Comparison of ENCODE assay signal across 8 cellular contexts in genomic region chr10:58952747-58953466, GRCh38.
DNase-seq lines count a peak whose midpoint lies in the region; ATAC-seq and TF ChIP-seq lines count a peak whose summit lies in the region.

No MANE protein-coding gene starts in this region.

- no peaks in the 10 kb centered on the region for H3K4me1 Mint-ChIP-seq in activated CD4-positive, alpha-beta memory T cell treated with anti-CD3 and anti-CD28 coated beads, Interleukin-2, amount 10 ng/mL, durations not matched to agents 7 days and 5 days
- no peaks in the 10 kb centered on the region for H3K4me1 Mint-ChIP-seq in activated T-helper 1 cell treated with anti-CD3 and anti-CD28 coated beads, Interleukin-12 subunit alpha, Interleukin-12 subunit beta, Interleukin-2, Interleukin-4 antibody, amounts not matched to agents 30 ng/mL and 10 ng/mL and 1 ng/mL, durations not matched to agents 14 hours and 24 hours and 36 hours (ENCODE audit: low read depth)

- ATAC-seq in GM19438 (IDR thresholded peaks at IDR 0.05; ENCODE audit: low read depth, unreplicated experiment) (peak; percentile 79), HG03457 (IDR thresholded peaks at IDR 0.05; ENCODE audit: unreplicated experiment) (peak; percentile 74), omental fat pad (ENCODE audit: low FRiP score) (peak; percentile 57)

- H3K27me3 Mint-ChIP-seq in activated CD4-positive, alpha-beta memory T cell treated with anti-CD3 and anti-CD28 coated beads, Interleukin-2, amount 10 ng/mL, durations not matched to agents 7 days and 5 days = peaks cover 2% of the 10 kb centered on the region
- peaks cover 2% of the 10 kb centered on the region for H3K27me3 Mint-ChIP-seq in activated T-helper 1 cell treated with anti-CD3 and anti-CD28 coated beads, Interleukin-12 subunit alpha, Interleukin-12 subunit beta, Interleukin-2, Interleukin-4 antibody, amounts not matched to agents 30 ng/mL and 10 ng/mL and 1 ng/mL, durations not matched to agents 14 hours and 24 hours and 36 hours (ENCODE audit: insufficient read depth)

- CTCF ChIA-PET in activated CD4-positive, alpha-beta memory T cell treated with anti-CD3 and anti-CD28 coated beads, Interleukin-2, amount 10 ng/mL, durations not matched to agents 7 days and 5 days (lab: Charles Lee) = interaction anchor here (0.7 to 1.2 kb wide), 4 partner anchors 17 to 670 kb away, joined by 3 read pairs; no protein-coding TSS in a partner anchor

- DNase-seq in SJCRH30 (peak; percentile 27 to 78), fibroblast of pulmonary artery (ENCODE audit: low read depth) (peak; percentile 69), omental fat pad (ENCODE audit: low spot score) (peak; percentile 54)
- no peak for DNase-seq in activated CD4-positive, alpha-beta memory T cell treated with anti-CD3 and anti-CD28 coated beads, Interleukin-2, amount 10 ng/mL, durations not matched to agents 7 days and 5 days
- DNase-seq in activated T-helper 1 cell treated with anti-CD3 and anti-CD28 coated beads, Interleukin-12 subunit alpha, Interleukin-12 subunit beta, Interleukin-2, Interleukin-4 antibody, amounts not matched to agents 30 ng/mL and 10 ng/mL and 1 ng/mL, durations not matched to agents 14 hours and 24 hours and 36 hours (ENCODE audit: low spot score) = no peak

- TF ChIP-seq CTCF in DOHH2 (IDR thresholded peaks at IDR 0.05; ENCODE audit: low read depth, low read length, poor library complexity, severe bottlenecking) (peak; percentile 89), fibroblast of pulmonary artery (IDR thresholded peaks at IDR 0.05; ENCODE audit: low read length, missing control alignments) (peak; percentile 85), omental fat pad (IDR thresholded peaks at IDR 0.05) (peak in 2 of 3 donors; percentile 21 to 50)

- H3K27ac ChIP-seq in DOHH2 (ENCODE audit: low read depth, low read length) (0 out of 2 replicates have a peak overlapping the region, but pooled peaks have one; percentile 5), SJCRH30 (peak overlapping the region; percentile 53)

- H3K27me3 ChIP-seq in DOHH2 (ENCODE audit: control insufficient read depth, low read length) (no peaks in the 10 kb centered on the region), SJCRH30 (no peaks in the 10 kb centered on the region)

- peak overlapping the region; percentile 17 for H3K4me2 ChIP-seq in DOHH2 (ENCODE audit: low read length)

- POLR2A ChIA-PET in activated CD4-positive, alpha-beta memory T cell treated with anti-CD3 and anti-CD28 coated beads, Interleukin-2, amount 10 ng/mL, durations not matched to agents 7 days and 5 days (lab: Charles Lee) = no interaction called here

- H3K79me2 ChIP-seq in DOHH2 (ENCODE audit: control insufficient read depth, low read length) = no peaks in the 10 kb centered on the region

- H3K9me2 ChIP-seq in DOHH2 (replicated peaks; ENCODE audit: control insufficient read depth, low read length) = no peaks in the 10 kb centered on the region

- no peaks in the 10 kb centered on the region for H3F3A ChIP-seq in DOHH2 (ENCODE audit: control insufficient read depth, insufficient read depth)

- no peaks in the 10 kb centered on the region for H3K36me3 Mint-ChIP-seq in activated CD4-positive, alpha-beta memory T cell treated with anti-CD3 and anti-CD28 coated beads, Interleukin-2, amount 10 ng/mL, durations not matched to agents 7 days and 5 days (ENCODE audit: low read depth)
- H3K36me3 Mint-ChIP-seq in activated T-helper 1 cell treated with anti-CD3 and anti-CD28 coated beads, Interleukin-12 subunit alpha, Interleukin-12 subunit beta, Interleukin-2, Interleukin-4 antibody, amounts not matched to agents 30 ng/mL and 10 ng/mL and 1 ng/mL, durations not matched to agents 14 hours and 24 hours and 36 hours (ENCODE audit: low read depth) = no peaks in the 10 kb centered on the region

- H3K36me3 ChIP-seq in DOHH2 (ENCODE audit: control insufficient read depth, low read length) (no peaks in the 10 kb centered on the region), SJCRH30 (no peaks in the 10 kb centered on the region)

- intact Hi-C loops in activated T-helper 1 cell treated with anti-CD3 and anti-CD28 coated beads, Interleukin-12 subunit alpha, Interleukin-12 subunit beta, Interleukin-2, Interleukin-4 antibody, amounts not matched to agents 30 ng/mL and 10 ng/mL and 1 ng/mL, durations not matched to agents 14 hours and 24 hours and 36 hours (cut with micrococcal nuclease) = loop anchor here (2.0 to 10.0 kb wide), 3 partner anchors 168 to 1080 kb away; no protein-coding TSS in a partner anchor

- H3K27ac Mint-ChIP-seq in activated CD4-positive, alpha-beta memory T cell treated with anti-CD3 and anti-CD28 coated beads, Interleukin-2, amount 10 ng/mL, durations not matched to agents 7 days and 5 days = no peak overlapping the region
- H3K27ac Mint-ChIP-seq in activated T-helper 1 cell treated with anti-CD3 and anti-CD28 coated beads, Interleukin-12 subunit alpha, Interleukin-12 subunit beta, Interleukin-2, Interleukin-4 antibody, amounts not matched to agents 30 ng/mL and 10 ng/mL and 1 ng/mL, durations not matched to agents 14 hours and 24 hours and 36 hours = no peak overlapping the region

- H3K4me1 ChIP-seq in DOHH2 (ENCODE audit: control insufficient read depth, low read length) (peaks cover 29% of the 10 kb centered on the region), SJCRH30 (peaks cover 11% of the 10 kb centered on the region; the same call in 1 of the 2 replicates)

- H3K4me3 Mint-ChIP-seq in activated CD4-positive, alpha-beta memory T cell treated with anti-CD3 and anti-CD28 coated beads, Interleukin-2, amount 10 ng/mL, durations not matched to agents 7 days and 5 days = no peak overlapping the region
- H3K4me3 Mint-ChIP-seq in activated T-helper 1 cell treated with anti-CD3 and anti-CD28 coated beads, Interleukin-12 subunit alpha, Interleukin-12 subunit beta, Interleukin-2, Interleukin-4 antibody, amounts not matched to agents 30 ng/mL and 10 ng/mL and 1 ng/mL, durations not matched to agents 14 hours and 24 hours and 36 hours = no peak overlapping the region

- no peak overlapping the region for H3K4me3 ChIP-seq in DOHH2 (ENCODE audit: low read length)
- no peak overlapping the region for H3K4me3 ChIP-seq in SJCRH30
- no peak overlapping the region for H3K4me3 ChIP-seq in fibroblast of pulmonary artery (replicated peaks; ENCODE audit: low read depth, low read length)

- H4K20me1 ChIP-seq in DOHH2 (ENCODE audit: control insufficient read depth, insufficient read depth, low read depth, low read length) = no peaks in the 10 kb centered on the region

- no peaks in the 10 kb centered on the region for H3K9me3 ChIP-seq in DOHH2 (ENCODE audit: control insufficient read depth, insufficient read depth, low read length)
- H3K9me3 ChIP-seq in SJCRH30 (replicated peaks) = no peaks in the 10 kb centered on the region

- no peaks in the 10 kb centered on the region for H3K9me3 Mint-ChIP-seq in activated CD4-positive, alpha-beta memory T cell treated with anti-CD3 and anti-CD28 coated beads, Interleukin-2, amount 10 ng/mL, durations not matched to agents 7 days and 5 days
- H3K9me3 Mint-ChIP-seq in activated T-helper 1 cell treated with anti-CD3 and anti-CD28 coated beads, Interleukin-12 subunit alpha, Interleukin-12 subunit beta, Interleukin-2, Interleukin-4 antibody, amounts not matched to agents 30 ng/mL and 10 ng/mL and 1 ng/mL, durations not matched to agents 14 hours and 24 hours and 36 hours = no peaks in the 10 kb centered on the region

Comparison
In these comparisons a context has a peak if more than half of its experiments do, and no peak if none do; other contexts are left out.
1. CTCF ChIP-seq: peak in every context shown above with its lines; median percentile 89 in DOHH2; 85 in fibroblast of pulmonary artery; 36 in omental fat pad.
2. DNase-seq: peak in SJCRH30 (2 of 2), fibroblast of pulmonary artery (single experiment) and omental fat pad (single experiment); none in activated CD4-positive, alpha-beta memory T cell treated with anti-CD3 and anti-CD28 coated beads, Interleukin-2, amount 10 ng/mL, durations not matched to agents 7 days and 5 days (single experiment) and activated T-helper 1 cell treated with anti-CD3 and anti-CD28 coated beads, Interleukin-12 subunit alpha, Interleukin-12 subunit beta, Interleukin-2, Interleukin-4 antibody, amounts not matched to agents 30 ng/mL and 10 ng/mL and 1 ng/mL, durations not matched to agents 14 hours and 24 hours and 36 hours (single experiment).
3. Peak in every context shown above with its lines, with median percentiles within 50 percentile points of each other: ATAC-seq.